10 cellular contexts compared by ENCODE assay signal in genomic region chr9:128093016-128093415, GRCh38. TPM values are rescaled to one million over a fixed set of nuclear protein-coding genes. Genes with fewer than 3 reads are reported as not detected.
A peak's percentile ranks its signal among the peaks of the same experiment; 100 is the strongest.
DNase-seq lines count a peak whose midpoint lies in the region; ATAC-seq and TF ChIP-seq lines count a peak whose summit lies in the region.
"Had no signal": no experiment of that assay in that cellular context is flagged by ENCODE, and none has a peak within 500 bp of the region (broad histone marks: within the 10 kb centered on the region; RNA-seq: fewer than 3 reads in every experiment).

No MANE protein-coding gene starts in this region.

- H3K27me3 Mint-ChIP-seq in GM23338 (ENCODE audit: insufficient read depth, low read depth, poor library complexity) = peaks cover 11% of the 10 kb centered on the region
- H3K27me3 Mint-ChIP-seq in activated CD8-positive, alpha-beta T cell treated with anti-CD3 and anti-CD28 coated beads for 36 hours = no peaks in the 10 kb centered on the region

- DNase-seq in GM23338 (ENCODE audit: low spot score) = no peak
- DNase-seq in activated CD8-positive, alpha-beta T cell treated with anti-CD3 and anti-CD28 coated beads for 36 hours = no peak
- DNase-seq in foreskin fibroblast = no peak
- DNase-seq in smooth muscle cell (lab: John Stamatoyannopoulos, UW; ENCODE audit: unreplicated experiment) = no peak
- no peak for DNase-seq in kidney tubule cell (ENCODE audit: low spot score)
- DNase-seq in NCI-H748 treated with DMSO at 0.1 percent for 48 hours (lab: John Stamatoyannopoulos, UW) = no peak
- no peak for DNase-seq in activated gamma-delta T cell treated with Interleukin-2 at 50 U/mL for 16 hours
- DNase-seq: activated CD4-positive, CD25-positive, alpha-beta regulatory T cell treated with anti-CD3 and anti-CD28 coated beads, Interleukin-2, amount 50 U/mL, for 72 hours; NCI-H187 had no signal

- intact Hi-C loops in activated CD8-positive, alpha-beta T cell treated with anti-CD3 and anti-CD28 coated beads for 36 hours (cut with micrococcal nuclease) = no loop called here

- no peaks in the 10 kb centered on the region for H3K36me3 Mint-ChIP-seq in GM23338 (ENCODE audit: low read depth)
- peaks cover 10% of the 10 kb centered on the region for H3K36me3 Mint-ChIP-seq in activated CD8-positive, alpha-beta T cell treated with anti-CD3 and anti-CD28 coated beads for 36 hours (ENCODE audit: low read depth)

- peak overlapping the region; percentile 90 for H3K9ac ChIP-seq in smooth muscle cell (ENCODE audit: low read depth)

- TF ChIP-seq CTCF in GM23338 (conservative IDR thresholded peaks at IDR 0.05; ENCODE audit: low read depth in 2 of 2) (no peak), foreskin fibroblast (IDR thresholded peaks at IDR 0.05; ENCODE audit: low read depth, low read length) (no peak), smooth muscle cell (IDR thresholded peaks at IDR 0.05; ENCODE audit: borderline replicate concordance, insufficient read depth, poor library complexity, severe bottlenecking) (no peak)
- no peak for TF ChIP-seq CTCF in activated CD8-positive, alpha-beta T cell treated with anti-CD3 and anti-CD28 coated beads for 36 hours (IDR thresholded peaks at IDR 0.05)

- H3K4me1 Mint-ChIP-seq in GM23338 = peaks cover 34% of the 10 kb centered on the region
- H3K4me1 Mint-ChIP-seq in activated CD8-positive, alpha-beta T cell treated with anti-CD3 and anti-CD28 coated beads for 36 hours (ENCODE audit: low read depth) = peaks cover 75% of the 10 kb centered on the region

- no peak for ATAC-seq in GM23338
- no peak for ATAC-seq in activated CD8-positive, alpha-beta T cell treated with anti-CD3 and anti-CD28 coated beads for 36 hours
- ATAC-seq in GM18867 (IDR thresholded peaks at IDR 0.05; ENCODE audit: unreplicated experiment) = no peak

- H3K9me2 ChIP-seq in GM23338 (ENCODE audit: insufficient read depth) = no peaks in the 10 kb centered on the region

- POLR2A ChIA-PET in activated CD8-positive, alpha-beta T cell treated with anti-CD3 and anti-CD28 coated beads for 36 hours (lab: Charles Lee) = interaction anchor here (0.6 to 2.4 kb wide), 8 partner anchors 10 to 809 kb away, joined by 3 to 10 read pairs (median 6); partner anchors contain the start of gene NAIF1

- H3K4me2 ChIP-seq in GM23338 = no peak overlapping the region
- no peak overlapping the region for H3K4me2 ChIP-seq in smooth muscle cell

- peak overlapping the region; percentile 45 for H3K27ac Mint-ChIP-seq in GM23338
- H3K27ac Mint-ChIP-seq in activated CD8-positive, alpha-beta T cell treated with anti-CD3 and anti-CD28 coated beads for 36 hours = peak overlapping the region; percentile 94

- H3K79me2 ChIP-seq in GM23338 (replicated peaks; ENCODE audit: insufficient read depth) (peaks cover 61% of the 10 kb centered on the region), smooth muscle cell (ENCODE audit: low read depth) (peaks cover 48% of the 10 kb centered on the region)

- no peaks in the 10 kb centered on the region for H3K9me3 ChIP-seq in smooth muscle cell (replicated peaks; ENCODE audit: low read depth)

- no peak overlapping the region for H3K4me3 Mint-ChIP-seq in GM23338
- H3K4me3 Mint-ChIP-seq in activated CD8-positive, alpha-beta T cell treated with anti-CD3 and anti-CD28 coated beads for 36 hours = no peak overlapping the region

- H3K27ac ChIP-seq in GM23338 (ENCODE audit: low read depth) (0 out of 2 replicates have a peak overlapping the region, but pooled peaks have one; percentile 71), smooth muscle cell (ENCODE audit: low read depth) (peak overlapping the region; percentile 99)

- no peaks in the 10 kb centered on the region; the same call in 1 of the 2 replicates for H3K36me3 ChIP-seq in GM23338 (ENCODE audit: insufficient read depth)
- no peaks in the 10 kb centered on the region for H3K36me3 ChIP-seq in smooth muscle cell (ENCODE audit: low read depth)

- no peak overlapping the region for H3K4me3 ChIP-seq in GM23338
- peak overlapping the region; percentile 41 to 66 for H3K4me3 ChIP-seq in foreskin fibroblast (ENCODE audit: low read depth in 1 of 2, low read length in 2 of 2)
- no peak overlapping the region for H3K4me3 ChIP-seq in smooth muscle cell

- H3F3A ChIP-seq in GM23338 (replicated peaks; ENCODE audit: low read depth) (peaks cover 13% of the 10 kb centered on the region; the same call in 1 of the 2 replicates), smooth muscle cell (ENCODE audit: low read depth) (peaks cover 27% of the 10 kb centered on the region)

- no peak overlapping the region for H2AFZ ChIP-seq in GM23338
- H2AFZ ChIP-seq in smooth muscle cell (ENCODE audit: low read depth) = no peak overlapping the region

- CTCF ChIA-PET in activated CD8-positive, alpha-beta T cell treated with anti-CD3 and anti-CD28 coated beads for 36 hours (lab: Charles Lee) = interaction anchor here (0.8 to 10.5 kb wide), 9 partner anchors 10 to 151 kb away, joined by 3 to 94 read pairs (median 4); partner anchors contain the start of gene NAIF1

- H3K9me3 Mint-ChIP-seq in GM23338 = no peaks in the 10 kb centered on the region
- H3K9me3 Mint-ChIP-seq in activated CD8-positive, alpha-beta T cell treated with anti-CD3 and anti-CD28 coated beads for 36 hours = no peaks in the 10 kb centered on the region

- H4K20me1 ChIP-seq in GM23338 (replicated peaks; ENCODE audit: insufficient read depth) (peaks cover 3% of the 10 kb centered on the region), smooth muscle cell (ENCODE audit: low read depth) (peaks cover 13% of the 10 kb centered on the region)

- peaks cover 8% of the 10 kb centered on the region; the same call in 1 of the 2 replicates for H3K4me1 ChIP-seq in GM23338 (ENCODE audit: insufficient read depth)
- H3K4me1 ChIP-seq in smooth muscle cell (ENCODE audit: low read depth) = peaks cover 12% of the 10 kb centered on the region

- H3K27me3 ChIP-seq in GM23338 (ENCODE audit: insufficient read depth) (no peaks in the 10 kb centered on the region), smooth muscle cell (ENCODE audit: low read depth) (no peaks in the 10 kb centered on the region)

- 96% methylated on average over 4 of the region's 4 CpGs for WGBS in smooth muscle cell (ENCODE audit: low lambda C conversion rate)

TF ChIP-seq in GM23338, 12 proteins besides CTCF, POLR2A, EP300 and RAD21 (continues in another document):
- TF ChIP-seq EZH2 (IDR thresholded peaks at IDR 0.05; ENCODE audit: low read depth, unreplicated experiment) = no peak
- no peak for TF ChIP-seq STAT1 (IDR thresholded peaks at IDR 0.05; ENCODE audit: unreplicated experiment)
- TF ChIP-seq ZNF114 (CRISPR knock-in tag; IDR thresholded peaks at IDR 0.05) = no peak
- TF ChIP-seq JUNB (IDR thresholded peaks at IDR 0.05; ENCODE audit: unreplicated experiment) = no peak
- TF ChIP-seq POLR2AphosphoS5 (IDR thresholded peaks at IDR 0.05; ENCODE audit: low read depth) = no peak
- no peak for TF ChIP-seq ZNF331 (CRISPR knock-in tag; IDR thresholded peaks at IDR 0.05; ENCODE audit: low read depth)
- no peak for TF ChIP-seq EZH2phosphoT487 (IDR thresholded peaks at IDR 0.05; ENCODE audit: unreplicated experiment)
- TF ChIP-seq REST (IDR thresholded peaks at IDR 0.05; ENCODE audit: unreplicated experiment) = no peak

RNA-seq across cellular contexts. Expression of gene SLC25A25, which starts 25.0 kb away (rescaled TPM):
- 21.2 and 27.0 TPM in 2 replicates for total RNA-seq in GM23338 (2014; rRNA removed; shearing (Covaris generic))
- polyA plus RNA-seq in GM23338 (2016; fragmentation: Nextera tagmentation; extraction: Ambion mirVana) (6.1 and 7.1 TPM in 2 replicates), smooth muscle cell (19.9 and 20.5 TPM in 2 replicates)
- total RNA-seq in activated CD8-positive, alpha-beta T cell treated with anti-CD3 and anti-CD28 coated beads for 36 hours = 10 to 100 TPM; 12.9 to 14.6 TPM
- total RNA-seq in smooth muscle cell = 15.7 and 20.6 TPM in 2 replicates

RNA-seq across cellular contexts. Expression of gene NAIF1, which starts 25.9 kb away (rescaled TPM):
- total RNA-seq in GM23338 (2014; rRNA removed; shearing (Covaris generic)) = 5.5 and 6.7 TPM in 2 replicates
- 4.0 and 4.9 TPM in 2 replicates for polyA plus RNA-seq in GM23338 (2016; fragmentation: Nextera tagmentation; extraction: Ambion mirVana)
- total RNA-seq in activated CD8-positive, alpha-beta T cell treated with anti-CD3 and anti-CD28 coated beads for 36 hours = 10 to 100 TPM in 1 of 2 experiments, 1 to 10 TPM in 1; 8.4 to 11.8 TPM
- 3.8 and 5.2 TPM in 2 replicates for total RNA-seq in smooth muscle cell
- 6.7 and 8.9 TPM in 2 replicates for polyA plus RNA-seq in smooth muscle cell

RNA-seq across cellular contexts. Expression of gene PTGES2, which starts 34.5 kb away (rescaled TPM):
- total RNA-seq in GM23338 (2014; rRNA removed; shearing (Covaris generic)) = 108 and 124 TPM in 2 replicates
- polyA plus RNA-seq in GM23338 (2016; fragmentation: Nextera tagmentation; extraction: Ambion mirVana) (56.3 and 59.7 TPM in 2 replicates), smooth muscle cell (78.6 and 102 TPM in 2 replicates)
- total RNA-seq in activated CD8-positive, alpha-beta T cell treated with anti-CD3 and anti-CD28 coated beads for 36 hours = 10 to 100 TPM; 40.8 to 49.5 TPM
- total RNA-seq in smooth muscle cell = 20.7 and 31.5 TPM in 2 replicates

RNA-seq across cellular contexts. Expression of gene LCN2, which starts 56.2 kb away (rescaled TPM):
- total RNA-seq in GM23338 (2014; rRNA removed; shearing (Covaris generic)) = 0.27 TPM in 1 of 2 replicates, not detected in the other
- polyA plus RNA-seq in GM23338 (2016; fragmentation: Nextera tagmentation; extraction: Ambion mirVana) (2.0 and 2.7 TPM in 2 replicates), smooth muscle cell (0.38 TPM in 1 of 2 replicates, not detected in the other)
- not detected for total RNA-seq in activated CD8-positive, alpha-beta T cell treated with anti-CD3 and anti-CD28 coated beads for 36 hours
- total RNA-seq in smooth muscle cell = not detected in 2 replicates

Comparison
In these comparisons a context has a peak if more than half of its experiments do, and no peak if none do; other contexts are left out.
1. H3K4me3 ChIP-seq: peak in foreskin fibroblast (2 of 2); none in GM23338 (single experiment) and smooth muscle cell (single experiment).